ENCODE assay signal across 8 cellular contexts in genomic region chr17:10618202-10618635, GRCh38. TPM values are rescaled to one million over a fixed set of nuclear protein-coding genes. Genes with fewer than 3 reads are reported as not detected.
DNase-seq lines count a peak whose midpoint lies in the region; ATAC-seq and TF ChIP-seq lines count a peak whose summit lies in the region.

No MANE protein-coding gene starts in this region.

- ATAC-seq in HG02938 (IDR thresholded peaks at IDR 0.05; ENCODE audit: unreplicated experiment) = peak; percentile 63

- in situ Hi-C loops in GM13977 (cut with MboI; ENCODE audit: low pct_unique_long_range_greater_than_20kb, low sequenced_read_pairs, unreplicated experiment) = loop anchor here (25.0 kb wide), 2 partner anchors 281 to 656 kb away; no protein-coding TSS in a partner anchor

- H3K4me3 Mint-ChIP-seq in mesothelial cell of epicardium = no peak overlapping the region

- peak overlapping the region; percentile 53 for H3K27ac Mint-ChIP-seq in mesothelial cell of epicardium

- H3K4me1 Mint-ChIP-seq in mesothelial cell of epicardium = peaks cover 8% of the 10 kb centered on the region

- no peaks in the 10 kb centered on the region for H3K27me3 Mint-ChIP-seq in mesothelial cell of epicardium (ENCODE audit: low read depth)

- DNase-seq in A172 (ENCODE audit: low spot score) = peak; percentile 79
- peak; percentile 78 for DNase-seq in GM13977 (ENCODE audit: low spot score)
- DNase-seq in NCI-H510A (lab: John Stamatoyannopoulos, UW) = peak; percentile 26
- DNase-seq in activated CD4-positive, alpha-beta T cell treated with anti-CD3 and anti-CD28 coated beads, Interleukin-2, amount 50 U/mL, for 24 hours (ENCODE audit: low read depth in 1 of 2, low spot score in 1 of 2) = peak; percentile 24 to 46
- peak; percentile 7 for DNase-seq in effector CD8-positive, alpha-beta T cell (lab: John Stamatoyannopoulos, UW)
- peak in 1 of 2 experiments; percentile 69 for DNase-seq in mesothelial cell of epicardium (ENCODE audit: low spot score in 2 of 2, unreplicated experiment in 2 of 2)
- DNase-seq in stimulated activated CD8-positive, alpha-beta memory T cell treated with anti-CD3 and anti-CD28 coated beads, Interleukin-4, amount 100 ng/mL, for 1 hour (ENCODE audit: low read depth in 2 of 2, low spot score in 1 of 2) = peak; percentile 13 to 26

- TF ChIP-seq CTCF in GM13977 (IDR thresholded peaks at IDR 0.05; ENCODE audit: extremely low read depth, insufficient read depth, missing control alignments) (peak; percentile 96), mesothelial cell of epicardium (IDR thresholded peaks at IDR 0.05; ENCODE audit: unreplicated experiment) (peak; percentile 69)

- H3K9me3 Mint-ChIP-seq in mesothelial cell of epicardium = no peaks in the 10 kb centered on the region

- H3K36me3 Mint-ChIP-seq in mesothelial cell of epicardium = no peaks in the 10 kb centered on the region

RNA-seq across cellular contexts. Expression of gene MYH3, which starts 38.9 kb away (rescaled TPM):
- total RNA-seq in A172 (2014; rRNA removed; shearing (Covaris generic)) = 3.9 and 5.6 TPM in 2 replicates
- total RNA-seq in mesothelial cell of epicardium = 3.7 to 4.3 TPM (median 3.7 TPM) in 3 replicates
